Comparison of ENCODE assay signal across 26 cellular contexts in genomic region chr5:54206580-54207229, GRCh38.
DNase-seq lines count a peak whose midpoint lies in the region; ATAC-seq and TF ChIP-seq lines count a peak whose summit lies in the region.
"Had no signal": no experiment of that assay in that cellular context is flagged by ENCODE, and none has a peak within 500 bp of the region (broad histone marks: within the 10 kb centered on the region; RNA-seq: fewer than 3 reads in every experiment).

No MANE protein-coding gene starts in this region.

- no peak for TF ChIP-seq EP300 in esophagus muscularis mucosa (IDR thresholded peaks at IDR 0.05)

- H3K9me3 ChIP-seq in Caco-2 = peaks cover 3% of the 10 kb centered on the region; the same call in 1 of the 2 replicates
- no peaks in the 10 kb centered on the region for H3K9me3 ChIP-seq in esophagus muscularis mucosa
- peaks cover 0 to 12% (median 0%) of the 10 kb centered on the region in 3 donors for H3K9me3 ChIP-seq in tibial artery
- H3K9me3 ChIP-seq: HAP-1, SJSA1 had no signal

- no peaks in the 10 kb centered on the region for H3K36me3 Mint-ChIP-seq in Caco-2 (ENCODE audit: insufficient read depth, unreplicated experiment)

- H3K27me3 ChIP-seq in Caco-2 (replicated peaks; ENCODE audit: control insufficient read depth, insufficient read depth, low read length) (no peaks in the 10 kb centered on the region), esophagus muscularis mucosa (no peaks in the 10 kb centered on the region), tibial artery (no peaks in the 10 kb centered on the region)
- H3K27me3 ChIP-seq: SJSA1, upper lobe of left lung had no signal

- H3K4me3 ChIP-seq in Caco-2 (ENCODE audit: low read depth, low read length) (no peak overlapping the region), esophagus muscularis mucosa (no peak overlapping the region), tibial artery (no peak overlapping the region)
- H3K4me3 ChIP-seq: HAP-1, SJSA1, upper lobe of left lung had no signal

- no peak for TF ChIP-seq POLR2A in esophagus muscularis mucosa (IDR thresholded peaks at IDR 0.05; ENCODE audit: low read depth)

- no peak overlapping the region for H3K27ac ChIP-seq in esophagus muscularis mucosa (replicated peaks in 1 of 4)
- H3K27ac ChIP-seq in tibial artery = no peak overlapping the region
- H3K27ac ChIP-seq: C4-2B, SJSA1, upper lobe of left lung had no signal

- no peak for DNase-seq in Caco-2
- no peak for DNase-seq in esophagus muscularis mucosa (ENCODE audit: extremely low spot score)
- DNase-seq in tibial artery = no peak
- no peak for DNase-seq in activated CD4-positive, alpha-beta T cell treated with anti-CD3 and anti-CD28 coated beads for 4 hours
- DNase-seq: activated CD4-positive, alpha-beta memory T cell treated with anti-CD3 and anti-CD28 coated beads, Interleukin-2, amount 10 ng/mL, durations not matched to agents 7 days and 5 days; activated naive CD4-positive, alpha-beta T cell treated with anti-CD3 and anti-CD28 coated beads, Interleukin-2, amount 50 U/mL, for 16 hours; activated T-cell treated with anti-CD3 and anti-CD28 coated beads, Interleukin-2, amount 50 U/mL, for 4 hours; DMS 273 treated with DMSO at 0.1 percent for 48 hours; GDM1; head of caudate nucleus; NCI-H1048; NCI-H2081; NCI-H510A; PC-3; right cardiac atrium; stimulated activated naive CD8-positive, alpha-beta T cell treated with anti-CD3 and anti-CD28 coated beads, Interleukin-15, amount 100 ng/mL, for 72 hours; upper lobe of left lung had no signal

- no peak overlapping the region for H3K27ac Mint-ChIP-seq in Caco-2 (ENCODE audit: unreplicated experiment)
- H3K27ac Mint-ChIP-seq: activated CD4-positive, alpha-beta memory T cell treated with anti-CD3 and anti-CD28 coated beads, Interleukin-2, amount 10 ng/mL, durations not matched to agents 7 days and 5 days; endodermal cell; WTC11 had no signal

- POLR2A ChIA-PET in Caco-2 (lab: Charles Lee) = no interaction called here

- H3K4me1 ChIP-seq in Caco-2 (peaks cover 5% of the 10 kb centered on the region; the same call in 1 of the 2 replicates), esophagus muscularis mucosa (peaks cover 0 to 10% (median 7%) of the 10 kb centered on the region in 4 donors), tibial artery (peaks cover 0 to 16% (median 0%) of the 10 kb centered on the region in 4 donors)
- H3K4me1 ChIP-seq: HAP-1, SJSA1, upper lobe of left lung had no signal

- H3K9me3 Mint-ChIP-seq in Caco-2 (ENCODE audit: unreplicated experiment) = no peaks in the 10 kb centered on the region
- H3K9me3 Mint-ChIP-seq: activated CD4-positive, alpha-beta memory T cell treated with anti-CD3 and anti-CD28 coated beads, Interleukin-2, amount 10 ng/mL, durations not matched to agents 7 days and 5 days had no signal

- intact Hi-C loops in Caco-2 (cut with micrococcal nuclease; ENCODE audit: unreplicated experiment) (no loop called here), esophagus muscularis mucosa (cut with DNase I) (no loop called here), tibial artery (cut with DNase I; ENCODE audit: low total_unique reads) (no loop called here)

- WGBS in esophagus muscularis mucosa = 89% methylated on average over 7 of the region's 7 CpGs

- H3K27me3 Mint-ChIP-seq in Caco-2 (ENCODE audit: insufficient read depth, unreplicated experiment) = no peaks in the 10 kb centered on the region
- H3K27me3 Mint-ChIP-seq: activated CD4-positive, alpha-beta memory T cell treated with anti-CD3 and anti-CD28 coated beads, Interleukin-2, amount 10 ng/mL, durations not matched to agents 7 days and 5 days; stimulated activated naive CD8-positive, alpha-beta T cell treated with anti-CD3 and anti-CD28 coated beads, Interleukin-15, amount 100 ng/mL, for 72 hours had no signal

- H3K4me3 Mint-ChIP-seq in Caco-2 (ENCODE audit: unreplicated experiment) = no peak overlapping the region
- H3K4me3 Mint-ChIP-seq: activated CD4-positive, alpha-beta memory T cell treated with anti-CD3 and anti-CD28 coated beads, Interleukin-2, amount 10 ng/mL, durations not matched to agents 7 days and 5 days; activated T-cell treated with anti-CD3 and anti-CD28 coated beads, Interleukin-2, amount 50 U/mL, for 4 hours; endodermal cell; stimulated activated naive CD8-positive, alpha-beta T cell treated with anti-CD3 and anti-CD28 coated beads, Interleukin-15, amount 100 ng/mL, for 72 hours; WTC11 had no signal

- ATAC-seq in GM18502 (IDR thresholded peaks at IDR 0.05; ENCODE audit: poor library complexity, unreplicated experiment) = peak; percentile 92
- ATAC-seq in GM19467 (IDR thresholded peaks at IDR 0.05; ENCODE audit: unreplicated experiment) = peak; percentile 58
- peak; percentile 88 for ATAC-seq in HG02678 (IDR thresholded peaks at IDR 0.05; ENCODE audit: unreplicated experiment)
- ATAC-seq in HG03378 (IDR thresholded peaks at IDR 0.05; ENCODE audit: unreplicated experiment) = peak; percentile 68
- ATAC-seq: activated T-cell treated with anti-CD3 and anti-CD28 coated beads, Interleukin-2, amount 50 U/mL, for 4 hours; PC-3; right cardiac atrium; stimulated activated naive CD8-positive, alpha-beta T cell treated with anti-CD3 and anti-CD28 coated beads, Interleukin-15, amount 100 ng/mL, for 72 hours had no signal

- BruUV-seq in Caco-2 (replicated peaks; lab: Mats Ljungman, UMichigan) = no TSS peak

- H3K4me1 Mint-ChIP-seq in Caco-2 (ENCODE audit: low read depth, unreplicated experiment) = peaks cover 5% of the 10 kb centered on the region
- H3K4me1 Mint-ChIP-seq: activated CD4-positive, alpha-beta memory T cell treated with anti-CD3 and anti-CD28 coated beads, Interleukin-2, amount 10 ng/mL, durations not matched to agents 7 days and 5 days; stimulated activated naive CD8-positive, alpha-beta T cell treated with anti-CD3 and anti-CD28 coated beads, Interleukin-15, amount 100 ng/mL, for 72 hours had no signal

- H3K36me3 ChIP-seq in Caco-2 (ENCODE audit: control insufficient read depth, insufficient read depth, low read length) (no peaks in the 10 kb centered on the region), esophagus muscularis mucosa (no peaks in the 10 kb centered on the region), tibial artery (no peaks in the 10 kb centered on the region)
- H3K36me3 ChIP-seq: HAP-1, SJSA1, upper lobe of left lung had no signal

- no peak for TF ChIP-seq CTCF in Caco-2 (IDR thresholded peaks at IDR 0.05; ENCODE audit: insufficient read depth in 1 of 2, low read depth in 1 of 2, low read length in 1 of 2, severe bottlenecking in 1 of 2, unreplicated experiment in 1 of 2)
- no peak for TF ChIP-seq CTCF in esophagus muscularis mucosa (IDR thresholded peaks at IDR 0.05)
- no peak for TF ChIP-seq CTCF in tibial artery (IDR thresholded peaks at IDR 0.05)

- CTCF ChIA-PET in Caco-2 (lab: Charles Lee) = no interaction called here
